ENCODE assay signal across 16 cellular contexts in the genomic region with DNA sequence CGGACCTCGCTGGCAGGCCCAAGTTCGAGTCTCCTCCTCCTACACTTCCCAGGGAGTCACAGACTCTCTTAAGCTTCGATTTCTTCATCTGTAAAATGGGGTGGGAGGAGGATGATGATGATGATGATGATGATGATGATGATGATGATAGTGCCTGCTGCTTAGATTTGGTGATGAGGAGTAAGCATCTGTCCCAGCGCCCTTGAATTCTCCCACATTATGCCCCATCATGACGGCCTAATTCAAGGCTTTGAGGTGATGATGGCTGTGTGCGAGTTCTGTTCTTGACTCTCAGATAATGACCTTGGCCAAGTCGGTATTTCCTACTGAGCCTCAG. TPM values are rescaled to one million over a fixed set of nuclear protein-coding genes. Genes with fewer than 3 reads are reported as not detected.
DNase-seq lines count a peak whose midpoint lies in the region; ATAC-seq and TF ChIP-seq lines count a peak whose summit lies in the region.
"Had no signal": no experiment of that assay in that cellular context is flagged by ENCODE, and none has a peak within 500 bp of the region (broad histone marks: within the 10 kb centered on the region; RNA-seq: fewer than 3 reads in every experiment).

No MANE protein-coding gene starts in this region.

- POLR2A ChIA-PET in WTC11 (lab: Charles Lee): no interaction called here

- CTCF ChIA-PET in WTC11 (lab: Charles Lee): interaction anchor here (1.2 kb wide), 1 partner anchor 18 kb away, joined by 3 read pairs; no protein-coding TSS in a partner anchor

- peak overlapping the region; percentile 35 for H3K4me3 ChIP-seq in AG10803 (ENCODE audit: low read length)
- peak overlapping the region; percentile 31 for H3K4me3 ChIP-seq in fibroblast of mammary gland (ENCODE audit: control insufficient read depth, low read depth, low read length)

- H3K36me3 Mint-ChIP-seq in WTC11 (no peaks in the 10 kb centered on the region), progenitor cell of endocrine pancreas (ENCODE audit: insufficient read depth) (no peaks in the 10 kb centered on the region)
- H3K36me3 Mint-ChIP-seq: activated CD8-positive, alpha-beta memory T cell treated with anti-CD3 and anti-CD28 coated beads, Interleukin-2, amount 10 ng/mL, durations not matched to agents 7 days and 5 days had no signal

- TF ChIP-seq CTCF in AG10803 (conservative IDR thresholded peaks at IDR 0.05; ENCODE audit: low read length): no peak
- TF ChIP-seq CTCF in WTC11 (IDR thresholded peaks at IDR 0.05): no peak
- no peak for TF ChIP-seq CTCF in fibroblast of mammary gland (conservative IDR thresholded peaks at IDR 0.05; ENCODE audit: control insufficient read depth, insufficient read depth, low read depth, low read length)
- no peak for TF ChIP-seq CTCF in progenitor cell of endocrine pancreas (IDR thresholded peaks at IDR 0.05; ENCODE audit: unreplicated experiment)

- H3K27me3 Mint-ChIP-seq in WTC11 (ENCODE audit: low read depth) (peaks cover 35% of the 10 kb centered on the region), progenitor cell of endocrine pancreas (peaks cover 38% of the 10 kb centered on the region)

- no peak for DNase-seq in AG10803 (ENCODE audit: low read depth)
- no peak for DNase-seq in WTC11 (ENCODE audit: low spot score)
- DNase-seq in fibroblast of mammary gland (ENCODE audit: low read depth): no peak
- DNase-seq in progenitor cell of endocrine pancreas (ENCODE audit: low spot score, unreplicated experiment): no peak
- DNase-seq in MV-4-11 (lab: John Stamatoyannopoulos, UW): no peak
- no peak for DNase-seq in NCI-H2227 (lab: John Stamatoyannopoulos, UW; ENCODE audit: unreplicated experiment)
- no peak for DNase-seq in dermis blood vessel endothelial cell
- no peak for DNase-seq in GF-D8 (lab: John Stamatoyannopoulos, UW)
- DNase-seq: activated CD8-positive, alpha-beta memory T cell treated with anti-CD3 and anti-CD28 coated beads, Interleukin-2, amount 10 ng/mL, durations not matched to agents 7 days and 5 days; BE2C; NCI-H1930; pancreas; T1000; thyroid gland had no signal

- H3K27ac Mint-ChIP-seq in WTC11 (no peak overlapping the region), progenitor cell of endocrine pancreas (no peak overlapping the region)
- H3K27ac Mint-ChIP-seq: activated CD8-positive, alpha-beta memory T cell treated with anti-CD3 and anti-CD28 coated beads, Interleukin-2, amount 10 ng/mL, durations not matched to agents 7 days and 5 days had no signal

- H3K4me1 Mint-ChIP-seq in WTC11 (peaks cover 10% of the 10 kb centered on the region), progenitor cell of endocrine pancreas (ENCODE audit: low read depth) (peaks cover 3% of the 10 kb centered on the region)
- H3K4me1 Mint-ChIP-seq: activated CD8-positive, alpha-beta memory T cell treated with anti-CD3 and anti-CD28 coated beads, Interleukin-2, amount 10 ng/mL, durations not matched to agents 7 days and 5 days had no signal

- H3K4me3 Mint-ChIP-seq in WTC11 (peak overlapping the region; percentile 67), progenitor cell of endocrine pancreas (ENCODE audit: low read depth) (peak overlapping the region; percentile 18)
- H3K4me3 Mint-ChIP-seq: activated CD8-positive, alpha-beta memory T cell treated with anti-CD3 and anti-CD28 coated beads, Interleukin-2, amount 10 ng/mL, durations not matched to agents 7 days and 5 days had no signal

- H3K9me3 Mint-ChIP-seq in WTC11: no peaks in the 10 kb centered on the region
- H3K9me3 Mint-ChIP-seq in progenitor cell of endocrine pancreas (ENCODE audit: low read depth): peaks cover 6% of the 10 kb centered on the region

- ATAC-seq in WTC11: no peak
- ATAC-seq: activated CD8-positive, alpha-beta memory T cell treated with anti-CD3 and anti-CD28 coated beads, Interleukin-2, amount 10 ng/mL, durations not matched to agents 7 days and 5 days; pancreas had no signal

TF ChIP-seq in WTC11, 78 proteins besides CTCF, POLR2A, EP300 and RAD21:
- TF ChIP-seq GABPB1 (CRISPR knock-in tag; IDR thresholded peaks at IDR 0.05): no peak
- peak; percentile 87 for TF ChIP-seq GTF2I (CRISPR knock-in tag; conservative IDR thresholded peaks at IDR 0.05)
- TF ChIP-seq ELF4 (CRISPR knock-in tag; IDR thresholded peaks at IDR 0.05; ENCODE audit: low read depth): no peak
- TF ChIP-seq ZNF219 (CRISPR knock-in tag; IDR thresholded peaks at IDR 0.05; ENCODE audit: borderline replicate concordance): no peak
- TF ChIP-seq NFE2L1 (CRISPR knock-in tag; IDR thresholded peaks at IDR 0.05): no peak
TF ChIP-seq in WTC11: peak in this region for 1.

RNA-seq across cellular contexts. Expression of gene KIAA1755, which starts 0.5 kb away (rescaled TPM):
- total RNA-seq in WTC11 (2021) (0.16 to 0.50 TPM (median 0.27 TPM) in 3 replicates), progenitor cell of endocrine pancreas (0.16 and 0.29 TPM in 2 replicates), dermis blood vessel endothelial cell (0.05 and 0.51 TPM in 2 replicates)
- total RNA-seq: activated CD8-positive, alpha-beta memory T cell treated with anti-CD3 and anti-CD28 coated beads, Interleukin-2, amount 10 ng/mL, durations not matched to agents 7 days and 5 days; OCI-LY7 had no signal

RNA-seq across cellular contexts. Expression of gene BPI, which starts 42.9 kb away (rescaled TPM):
- total RNA-seq in WTC11 (2021): not detected in 3 replicates
- not detected in 2 replicates for total RNA-seq in progenitor cell of endocrine pancreas
- total RNA-seq in dermis blood vessel endothelial cell: not detected in 2 replicates
- total RNA-seq: activated CD8-positive, alpha-beta memory T cell treated with anti-CD3 and anti-CD28 coated beads, Interleukin-2, amount 10 ng/mL, durations not matched to agents 7 days and 5 days; HT1080; OCI-LY7 had no signal
